8 cellular contexts compared by ENCODE assay signal in the genomic region with DNA sequence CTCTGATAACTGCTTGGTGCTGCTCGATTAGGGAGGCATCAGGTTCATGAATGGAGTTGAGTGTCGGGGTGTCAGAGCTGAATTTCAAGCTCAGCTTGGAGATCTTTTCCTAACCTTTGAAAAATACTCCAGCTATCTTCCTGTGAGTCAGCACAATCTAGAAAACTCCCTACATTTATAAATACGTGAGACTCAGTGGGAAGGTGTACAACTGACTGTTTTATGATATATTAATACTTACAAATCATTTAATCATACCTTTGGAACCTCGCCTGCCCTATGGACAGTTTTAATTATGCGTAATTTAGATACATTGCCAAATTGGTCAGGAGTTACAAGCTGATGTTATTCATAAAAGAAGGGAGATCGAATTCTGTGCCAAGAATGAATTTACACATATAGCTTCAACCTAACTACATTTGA. TPM values are rescaled to one million over a fixed set of nuclear protein-coding genes. Genes with fewer than 3 reads are reported as not detected.
DNase-seq lines count a peak whose midpoint lies in the region; ATAC-seq and TF ChIP-seq lines count a peak whose summit lies in the region.

No MANE protein-coding gene starts in this region.

- H3K4me3 Mint-ChIP-seq in activated CD8-positive, alpha-beta memory T cell treated with anti-CD3 and anti-CD28 coated beads, Interleukin-2, amount 10 ng/mL, durations not matched to agents 7 days and 5 days, result peak overlapping the region; percentile 95
- H3K4me3 Mint-ChIP-seq in activated CD8-positive, alpha-beta T cell treated with anti-CD3 and anti-CD28 coated beads, Interleukin-2, amount 10 ng/mL, durations not matched to agents 7 days and 5 days, result peak overlapping the region; percentile 96

- H3K27me3 ChIP-seq in subcutaneous abdominal adipose tissue (ENCODE audit: control insufficient read depth in 5 of 5, insufficient read depth in 4 of 5, low read length in 5 of 5), result no peaks in the 10 kb centered on the region

- POLR2A ChIA-PET in activated CD8-positive, alpha-beta T cell treated with anti-CD3 and anti-CD28 coated beads, Interleukin-2, amount 10 ng/mL, durations not matched to agents 7 days and 5 days (lab: Charles Lee), result no interaction called here

- H3K4me3 ChIP-seq in iPS-18c (ENCODE audit: insufficient read depth, low read depth, low read length) (peak overlapping the region; percentile 86), subcutaneous abdominal adipose tissue (ENCODE audit: low read depth in 1 of 5, low read length in 5 of 5) (peak overlapping the region; percentile 82 to 95 (median 88))

- TF ChIP-seq CTCF in GM10266 (IDR thresholded peaks at IDR 0.05; ENCODE audit: control insufficient read depth, insufficient read depth, low read depth, missing control alignments), result no peak

- peaks cover 0 to 29% (median 17%) of the 10 kb centered on the region in 5 donors for H3K4me1 ChIP-seq in subcutaneous abdominal adipose tissue (ENCODE audit: control insufficient read depth in 5 of 5, insufficient read depth in 5 of 5, low read length in 5 of 5)

- H3K9me3 ChIP-seq in iPS-18c (ENCODE audit: control insufficient read depth, insufficient read depth, low read length) (no peaks in the 10 kb centered on the region), subcutaneous abdominal adipose tissue (ENCODE audit: control insufficient read depth in 5 of 5, low read length in 5 of 5) (no peaks in the 10 kb centered on the region)

- CTCF ChIA-PET in activated CD8-positive, alpha-beta memory T cell treated with anti-CD3 and anti-CD28 coated beads, Interleukin-2, amount 10 ng/mL, durations not matched to agents 7 days and 5 days (lab: Charles Lee), result interaction anchor here (0.7 to 1.9 kb wide), 7 partner anchors 10 to 412 kb away, joined by 3 to 9 read pairs (median 4); no protein-coding TSS in a partner anchor
- CTCF ChIA-PET in activated CD8-positive, alpha-beta T cell treated with anti-CD3 and anti-CD28 coated beads, Interleukin-2, amount 10 ng/mL, durations not matched to agents 7 days and 5 days (lab: Charles Lee), result interaction anchor here (0.8 to 1.7 kb wide), 6 partner anchors 57 to 397 kb away, joined by 3 to 5 read pairs (median 4); no protein-coding TSS in a partner anchor

- DNase-seq in activated CD8-positive, alpha-beta memory T cell treated with anti-CD3 and anti-CD28 coated beads, Interleukin-2, amount 10 ng/mL, durations not matched to agents 7 days and 5 days, result no peak
- DNase-seq in activated CD8-positive, alpha-beta memory T cell treated with anti-CD3 and anti-CD28 coated beads for 24 hours, result no peak
- no peak for DNase-seq in activated CD8-positive, alpha-beta T cell treated with anti-CD3 and anti-CD28 coated beads, Interleukin-2, amount 10 ng/mL, durations not matched to agents 7 days and 5 days
- DNase-seq in NOMO-1 (lab: John Stamatoyannopoulos, UW; ENCODE audit: unreplicated experiment in 2 of 2) (no peak), GM10266 (ENCODE audit: extremely low spot score) (no peak)

- H3K36me3 Mint-ChIP-seq in activated CD8-positive, alpha-beta memory T cell treated with anti-CD3 and anti-CD28 coated beads, Interleukin-2, amount 10 ng/mL, durations not matched to agents 7 days and 5 days, result peaks cover 24% of the 10 kb centered on the region
- peaks cover 18% of the 10 kb centered on the region for H3K36me3 Mint-ChIP-seq in activated CD8-positive, alpha-beta T cell treated with anti-CD3 and anti-CD28 coated beads, Interleukin-2, amount 10 ng/mL, durations not matched to agents 7 days and 5 days (ENCODE audit: low read depth)

- peaks cover 0 to 5% (median 0%) of the 10 kb centered on the region in 5 donors for H3K36me3 ChIP-seq in subcutaneous abdominal adipose tissue (ENCODE audit: control insufficient read depth in 5 of 5, insufficient read depth in 5 of 5, low read length in 5 of 5)

- ATAC-seq in activated CD8-positive, alpha-beta memory T cell treated with anti-CD3 and anti-CD28 coated beads, Interleukin-2, amount 10 ng/mL, durations not matched to agents 7 days and 5 days, result no peak
- no peak for ATAC-seq in activated CD8-positive, alpha-beta T cell treated with anti-CD3 and anti-CD28 coated beads, Interleukin-2, amount 10 ng/mL, durations not matched to agents 7 days and 5 days
- ATAC-seq in GM19467 (IDR thresholded peaks at IDR 0.05; ENCODE audit: unreplicated experiment), result no peak

- H3K27ac ChIP-seq in subcutaneous abdominal adipose tissue (ENCODE audit: low read depth, low read length), result peak overlapping the region; percentile 82

- H3K4me1 Mint-ChIP-seq in activated CD8-positive, alpha-beta memory T cell treated with anti-CD3 and anti-CD28 coated beads, Interleukin-2, amount 10 ng/mL, durations not matched to agents 7 days and 5 days, result peaks cover 32% of the 10 kb centered on the region
- peaks cover 30% of the 10 kb centered on the region for H3K4me1 Mint-ChIP-seq in activated CD8-positive, alpha-beta T cell treated with anti-CD3 and anti-CD28 coated beads, Interleukin-2, amount 10 ng/mL, durations not matched to agents 7 days and 5 days (ENCODE audit: low read depth)

- H3K27ac Mint-ChIP-seq in activated CD8-positive, alpha-beta memory T cell treated with anti-CD3 and anti-CD28 coated beads, Interleukin-2, amount 10 ng/mL, durations not matched to agents 7 days and 5 days, result peak overlapping the region; percentile 88
- H3K27ac Mint-ChIP-seq in activated CD8-positive, alpha-beta T cell treated with anti-CD3 and anti-CD28 coated beads, Interleukin-2, amount 10 ng/mL, durations not matched to agents 7 days and 5 days, result peak overlapping the region; percentile 91

- H3K9me3 Mint-ChIP-seq in activated CD8-positive, alpha-beta memory T cell treated with anti-CD3 and anti-CD28 coated beads, Interleukin-2, amount 10 ng/mL, durations not matched to agents 7 days and 5 days (ENCODE audit: low read depth), result no peaks in the 10 kb centered on the region
- H3K9me3 Mint-ChIP-seq in activated CD8-positive, alpha-beta T cell treated with anti-CD3 and anti-CD28 coated beads, Interleukin-2, amount 10 ng/mL, durations not matched to agents 7 days and 5 days (ENCODE audit: insufficient read depth), result no peaks in the 10 kb centered on the region

- H3K9ac ChIP-seq in subcutaneous abdominal adipose tissue (ENCODE audit: low read length in 5 of 5), result peak overlapping the region; percentile 50 to 94 (median 88)

- H3K27me3 Mint-ChIP-seq in activated CD8-positive, alpha-beta memory T cell treated with anti-CD3 and anti-CD28 coated beads, Interleukin-2, amount 10 ng/mL, durations not matched to agents 7 days and 5 days, result no peaks in the 10 kb centered on the region
- peaks cover 2% of the 10 kb centered on the region for H3K27me3 Mint-ChIP-seq in activated CD8-positive, alpha-beta T cell treated with anti-CD3 and anti-CD28 coated beads, Interleukin-2, amount 10 ng/mL, durations not matched to agents 7 days and 5 days (ENCODE audit: low read depth)

RNA-seq across cellular contexts. Expression of a gene that starts 1.0 kb away (rescaled TPM):
- total RNA-seq in activated CD8-positive, alpha-beta memory T cell treated with anti-CD3 and anti-CD28 coated beads, Interleukin-2, amount 10 ng/mL, durations not matched to agents 7 days and 5 days, result 10 to 100 TPM; 39.3 to 41.1 TPM
- 10 to 100 TPM; 31.6 to 34.1 TPM for total RNA-seq in activated CD8-positive, alpha-beta T cell treated with anti-CD3 and anti-CD28 coated beads, Interleukin-2, amount 10 ng/mL, durations not matched to agents 7 days and 5 days
